In genomic region chr3:120596116-120596852, GRCh38 we compare ENCODE assay signal across 8 cellular contexts.
DNase-seq lines count a peak whose midpoint lies in the region; ATAC-seq and TF ChIP-seq lines count a peak whose summit lies in the region.

NDUFB4 (plus strand) TSS chr3:120596336; CDS start chr3:120596360, 24 bp downstream.

- peak within 1 kb of the TSS; percentile 95 for H3K4me3 ChIP-seq in GM06990 (replicated peaks; ENCODE audit: low read depth, low read length)

- H3K4me1 Mint-ChIP-seq in activated naive CD4-positive, alpha-beta T cell treated with anti-CD3 and anti-CD28 coated beads, Interleukin-2, amount 50 U/mL, for 24 hours = peaks cover 17% of the 10 kb centered on the region

- H3K27me3 ChIP-seq in GM06990 (replicated peaks; ENCODE audit: control insufficient read depth, insufficient read depth, low read length) = no peaks in the 10 kb centered on the region

- peak within 1 kb of the TSS; percentile 93 for H3K4me3 Mint-ChIP-seq in activated naive CD4-positive, alpha-beta T cell treated with anti-CD3 and anti-CD28 coated beads, Interleukin-2, amount 50 U/mL, for 24 hours

- peaks cover 1% of the 10 kb centered on the region for H3K36me3 Mint-ChIP-seq in activated naive CD4-positive, alpha-beta T cell treated with anti-CD3 and anti-CD28 coated beads, Interleukin-2, amount 50 U/mL, for 24 hours

- no peaks in the 10 kb centered on the region for H3K27me3 Mint-ChIP-seq in activated naive CD4-positive, alpha-beta T cell treated with anti-CD3 and anti-CD28 coated beads, Interleukin-2, amount 50 U/mL, for 24 hours

- H3K36me3 ChIP-seq in GM06990 (ENCODE audit: control insufficient read depth, insufficient read depth, low read length) = peaks cover 8% of the 10 kb centered on the region

- no peaks in the 10 kb centered on the region for H3K9me3 Mint-ChIP-seq in activated naive CD4-positive, alpha-beta T cell treated with anti-CD3 and anti-CD28 coated beads, Interleukin-2, amount 50 U/mL, for 24 hours

- TF ChIP-seq CTCF in GM06990 (IDR thresholded peaks at IDR 0.05; ENCODE audit: insufficient read depth, low read length, poor library complexity, severe bottlenecking) = no peak

- peak within 1 kb of the TSS; percentile 96 for H3K27ac Mint-ChIP-seq in activated naive CD4-positive, alpha-beta T cell treated with anti-CD3 and anti-CD28 coated beads, Interleukin-2, amount 50 U/mL, for 24 hours

- DNase-seq in GM06990 (ENCODE audit: extremely low read depth, insufficient read length) (peak; percentile 93), NCI-H1092 (lab: John Stamatoyannopoulos, UW) (peak; percentile 99), germinal center (ENCODE audit: low spot score) (peak; percentile 98), non-pigmented ciliary epithelial cell (ENCODE audit: low read depth) (peak; percentile 94), superior temporal gyrus (ENCODE audit: extremely low spot score) (peak; percentile 99)

- ATAC-seq in HG02588 (IDR thresholded peaks at IDR 0.05; ENCODE audit: unreplicated experiment) (peak; percentile 93), SK-N-SH treated with all-trans-retinoic acid at 6 μM for 48 hours (peak; percentile 98)

TF ChIP-seq in SK-N-SH treated with all-trans-retinoic acid at 6 μM for 48 hours, 23 proteins besides CTCF, POLR2A, EP300 and RAD21:
- TF ChIP-seq ZFP3 (CRISPR knock-in tag; IDR thresholded peaks at IDR 0.05) (0 out of 2 replicates have a peak, but pooled peaks have one; percentile 10), CREB5 (CRISPR knock-in tag; IDR thresholded peaks at IDR 0.05; ENCODE audit: low read depth) (no peak), PATZ1 (CRISPR knock-in tag; IDR thresholded peaks at IDR 0.05; ENCODE audit: borderline replicate concordance) (no peak)

Comparison
In these comparisons a context has a peak if more than half of its experiments do, and no peak if none do; other contexts are left out.
1. Peak in every context shown above with its lines: DNase-seq, ATAC-seq and H3K4me3 ChIP-seq.